Comparison of ENCODE assay signal across 2 cellular contexts in genomic region chr12:48084066-48084465, GRCh38.
TF ChIP-seq lines count a peak whose summit lies in the region.

No MANE protein-coding gene starts in this region.

TF ChIP-seq in HCT116, 20 proteins besides CTCF, POLR2A, EP300 and RAD21:
- TF ChIP-seq EGR1 (IDR thresholded peaks at IDR 0.05; ENCODE audit: low read depth) = no peak
- TF ChIP-seq TCF7L2 (IDR thresholded peaks at IDR 0.05; ENCODE audit: borderline replicate concordance, extremely low read depth, insufficient read depth, insufficient read length) = no peak
- TF ChIP-seq MAX (IDR thresholded peaks at IDR 0.05) = no peak
- no peak for TF ChIP-seq JUND (IDR thresholded peaks at IDR 0.05)
- TF ChIP-seq YY1 (IDR thresholded peaks at IDR 0.05; ENCODE audit: extremely low read depth, insufficient replicate concordance, low read depth, low read length) = no peak
- no peak for TF ChIP-seq SRF (IDR thresholded peaks at IDR 0.05; ENCODE audit: low read depth)
- no peak for TF ChIP-seq EZH2 (IDR thresholded peaks at IDR 0.05)
- no peak for TF ChIP-seq ELF1 (IDR thresholded peaks at IDR 0.05; ENCODE audit: borderline replicate concordance, low read depth)
- no peak for TF ChIP-seq ZFX (IDR thresholded peaks at IDR 0.05)
- no peak for TF ChIP-seq ZBTB33 (IDR thresholded peaks at IDR 0.05; ENCODE audit: extremely low read depth, insufficient replicate concordance, low read length)
- no peak for TF ChIP-seq SIN3A (IDR thresholded peaks at IDR 0.05; ENCODE audit: low read depth)
- TF ChIP-seq EZH2phosphoT487 (IDR thresholded peaks at IDR 0.05; ENCODE audit: borderline replicate concordance) = no peak
- no peak for TF ChIP-seq ZNF274 (IDR thresholded peaks at IDR 0.05; ENCODE audit: low read depth, low read length)
- TF ChIP-seq, protein P1, sequence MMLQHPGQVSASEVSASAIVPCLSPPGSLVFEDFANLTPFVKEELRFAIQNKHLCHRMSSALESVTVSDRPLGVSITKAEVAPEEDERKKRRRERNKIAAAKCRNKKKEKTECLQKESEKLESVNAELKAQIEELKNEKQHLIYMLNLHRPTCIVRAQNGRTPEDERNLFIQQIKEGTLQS (IDR thresholded peaks at IDR 0.05) = no peak
- no peak for TF ChIP-seq FOSL1 (IDR thresholded peaks at IDR 0.05; ENCODE audit: low read depth)
- TF ChIP-seq SP1 (IDR thresholded peaks at IDR 0.05; ENCODE audit: low read depth) = no peak
- no peak for TF ChIP-seq CEBPB (IDR thresholded peaks at IDR 0.05; ENCODE audit: low read depth)
- TF ChIP-seq POLR2AphosphoS5 (IDR thresholded peaks at IDR 0.05; ENCODE audit: low read depth, low read length) = no peak
- no peak for TF ChIP-seq CBX3 (IDR thresholded peaks at IDR 0.05; ENCODE audit: low read depth)
- TF ChIP-seq, protein P2, sequence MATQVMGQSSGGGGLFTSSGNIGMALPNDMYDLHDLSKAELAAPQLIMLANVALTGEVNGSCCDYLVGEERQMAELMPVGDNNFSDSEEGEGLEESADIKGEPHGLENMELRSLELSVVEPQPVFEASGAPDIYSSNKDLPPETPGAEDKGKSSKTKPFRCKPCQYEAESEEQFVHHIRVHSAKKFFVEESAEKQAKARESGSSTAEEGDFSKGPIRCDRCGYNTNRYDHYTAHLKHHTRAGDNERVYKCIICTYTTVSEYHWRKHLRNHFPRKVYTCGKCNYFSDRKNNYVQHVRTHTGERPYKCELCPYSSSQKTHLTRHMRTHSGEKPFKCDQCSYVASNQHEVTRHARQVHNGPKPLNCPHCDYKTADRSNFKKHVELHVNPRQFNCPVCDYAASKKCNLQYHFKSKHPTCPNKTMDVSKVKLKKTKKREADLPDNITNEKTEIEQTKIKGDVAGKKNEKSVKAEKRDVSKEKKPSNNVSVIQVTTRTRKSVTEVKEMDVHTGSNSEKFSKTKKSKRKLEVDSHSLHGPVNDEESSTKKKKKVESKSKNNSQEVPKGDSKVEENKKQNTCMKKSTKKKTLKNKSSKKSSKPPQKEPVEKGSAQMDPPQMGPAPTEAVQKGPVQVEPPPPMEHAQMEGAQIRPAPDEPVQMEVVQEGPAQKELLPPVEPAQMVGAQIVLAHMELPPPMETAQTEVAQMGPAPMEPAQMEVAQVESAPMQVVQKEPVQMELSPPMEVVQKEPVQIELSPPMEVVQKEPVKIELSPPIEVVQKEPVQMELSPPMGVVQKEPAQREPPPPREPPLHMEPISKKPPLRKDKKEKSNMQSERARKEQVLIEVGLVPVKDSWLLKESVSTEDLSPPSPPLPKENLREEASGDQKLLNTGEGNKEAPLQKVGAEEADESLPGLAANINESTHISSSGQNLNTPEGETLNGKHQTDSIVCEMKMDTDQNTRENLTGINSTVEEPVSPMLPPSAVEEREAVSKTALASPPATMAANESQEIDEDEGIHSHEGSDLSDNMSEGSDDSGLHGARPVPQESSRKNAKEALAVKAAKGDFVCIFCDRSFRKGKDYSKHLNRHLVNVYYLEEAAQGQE (IDR thresholded peaks at IDR 0.05; ENCODE audit: low read depth) = no peak
TF ChIP-seq in HCT116: peak in this region for 0.

TF ChIP-seq in HepG2, 621 proteins besides CTCF, POLR2A, EP300 and RAD21:
- TF ChIP-seq TBL1XR1 (IDR thresholded peaks at IDR 0.05; ENCODE audit: borderline replicate concordance, low read length, partially characterized antibody) (no peak), STAG1 (CRISPR knock-in tag; IDR thresholded peaks at IDR 0.05) (peak; percentile 32)
